1 cellular context compared by ENCODE assay signal in the genomic region with DNA sequence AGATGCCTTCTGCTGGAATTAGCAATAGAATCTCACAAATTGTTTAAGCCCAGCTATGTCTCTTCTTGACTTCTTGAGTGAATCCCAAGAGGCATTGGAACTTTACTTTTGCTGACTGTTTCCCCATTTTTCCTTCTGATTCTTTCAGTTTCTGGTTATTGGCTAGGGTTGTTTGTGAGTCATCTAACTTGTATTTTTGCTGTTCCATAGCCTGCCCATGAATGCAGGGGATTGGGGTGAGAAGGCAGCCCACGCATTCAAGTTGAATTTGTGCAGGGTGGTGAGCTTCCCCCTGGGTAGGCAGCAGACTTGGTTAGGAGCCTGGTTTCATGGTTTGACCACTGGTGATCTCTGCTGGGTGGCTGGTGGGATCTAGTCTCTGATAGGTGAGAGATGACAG.
TF ChIP-seq lines count a peak whose summit lies in the region.

No MANE protein-coding gene starts in this region.

TF ChIP-seq in H1, 55 proteins besides CTCF, POLR2A, EP300 and RAD21:
- TF ChIP-seq CREB1 (IDR thresholded peaks at IDR 0.05) = no peak
- TF ChIP-seq SP1 (IDR thresholded peaks at IDR 0.05; ENCODE audit: low read depth, low read length) = no peak
- no peak for TF ChIP-seq SIN3A (conservative IDR thresholded peaks at IDR 0.05 in 1 of 2, IDR thresholded peaks at IDR 0.05 in 1 of 2; ENCODE audit: low read depth in 1 of 2, low read length in 2 of 2)
- TF ChIP-seq CTBP2 (IDR thresholded peaks at IDR 0.05; ENCODE audit: borderline replicate concordance, insufficient read depth, insufficient read length, low read length) = no peak
- TF ChIP-seq, protein P1, sequence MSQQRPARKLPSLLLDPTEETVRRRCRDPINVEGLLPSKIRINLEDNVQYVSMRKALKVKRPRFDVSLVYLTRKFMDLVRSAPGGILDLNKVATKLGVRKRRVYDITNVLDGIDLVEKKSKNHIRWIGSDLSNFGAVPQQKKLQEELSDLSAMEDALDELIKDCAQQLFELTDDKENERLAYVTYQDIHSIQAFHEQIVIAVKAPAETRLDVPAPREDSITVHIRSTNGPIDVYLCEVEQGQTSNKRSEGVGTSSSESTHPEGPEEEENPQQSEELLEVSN (IDR thresholded peaks at IDR 0.05) = no peak
